14 cellular contexts compared by ENCODE assay signal in genomic region chr5:50300878-50301277, GRCh38.
"Had no signal": no experiment of that assay in that cellular context is flagged by ENCODE, and none has a peak within 500 bp of the region (broad histone marks: within the 10 kb centered on the region; RNA-seq: fewer than 3 reads in every experiment).

No MANE protein-coding gene starts in this region.

- H3K4me3 ChIP-seq: ascending aorta, mucosa of descending colon, neural progenitor cell, tibial artery, uterus had no signal

- DNase-seq: activated CD4-positive, alpha-beta T cell treated with anti-CD3 and anti-CD28 coated beads, Interleukin-2, amount 50 U/mL, for 4 hours; activated gamma-delta T cell; foreskin melanocyte; left ventricle myocardium superior; mesenchymal stem cell; mucosa of descending colon; naive thymus-derived CD4-positive, alpha-beta T cell; stimulated activated CD4-positive, alpha-beta T cell treated with anti-CD3 and anti-CD28 coated beads, Interleukin-2, amount 100 ng/mL, for 24 hours; stimulated activated naive CD8-positive, alpha-beta T cell treated with anti-CD3 and anti-CD28 coated beads, Interleukin-15, Interleukin-2, amounts not matched to agents 100 U/mL and 50 U/mL, for 24 hours; substantia nigra; tibial artery; uterus had no signal

- H3K4me1 ChIP-seq: ascending aorta, neural progenitor cell, tibial artery, uterus had no signal

- H3K27ac ChIP-seq: ascending aorta, neural progenitor cell, tibial artery, uterus had no signal

- H3K36me3 ChIP-seq: ascending aorta, neural progenitor cell, tibial artery, uterus had no signal

- H3K27me3 ChIP-seq: ascending aorta, neural progenitor cell, tibial artery, uterus had no signal

- H3K9me3 ChIP-seq: ascending aorta, tibial artery, uterus had no signal
